1 cellular context compared by ENCODE assay signal in the genomic region with DNA sequence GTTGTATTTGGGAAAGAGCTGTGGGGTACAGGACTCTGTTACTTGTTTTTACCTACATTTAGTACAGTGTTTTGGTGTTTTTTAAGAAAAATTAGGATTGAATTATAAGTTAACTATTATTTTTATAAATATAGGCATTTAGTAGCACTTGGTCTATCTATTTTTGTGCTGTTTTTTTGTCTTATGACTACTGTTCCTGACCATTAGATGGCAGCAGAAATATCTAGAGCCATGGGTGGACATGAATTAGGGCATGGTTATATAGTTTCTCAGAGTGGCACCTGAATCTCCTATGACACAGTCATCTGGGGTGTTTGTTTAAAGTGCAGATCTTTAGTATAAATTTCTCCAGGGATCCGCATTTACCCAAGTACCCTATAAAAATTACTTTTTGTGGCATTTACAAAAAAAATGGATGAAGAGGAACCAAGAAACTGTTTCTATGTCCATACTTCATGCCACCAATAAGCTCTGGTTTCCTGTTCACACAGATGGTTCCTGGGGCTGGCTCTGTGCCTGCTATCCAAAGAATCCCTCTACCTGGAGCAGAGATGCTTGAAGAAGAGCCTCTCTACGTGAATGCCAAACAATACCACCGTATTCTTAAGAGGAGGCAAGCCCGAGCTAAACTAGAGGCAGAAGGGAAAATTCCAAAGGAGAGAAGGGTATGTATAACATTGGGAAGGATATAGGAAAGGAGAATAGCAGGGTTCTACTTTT.
TF ChIP-seq lines count a peak whose summit lies in the region.

No MANE protein-coding gene starts in this region.

TF ChIP-seq in GM23338, 12 proteins besides CTCF, POLR2A, EP300 and RAD21:
- TF ChIP-seq ZNF331 (CRISPR knock-in tag; IDR thresholded peaks at IDR 0.05; ENCODE audit: low read depth) (no peak), ZNF114 (CRISPR knock-in tag; IDR thresholded peaks at IDR 0.05) (no peak)
- TF ChIP-seq, protein P1, sequence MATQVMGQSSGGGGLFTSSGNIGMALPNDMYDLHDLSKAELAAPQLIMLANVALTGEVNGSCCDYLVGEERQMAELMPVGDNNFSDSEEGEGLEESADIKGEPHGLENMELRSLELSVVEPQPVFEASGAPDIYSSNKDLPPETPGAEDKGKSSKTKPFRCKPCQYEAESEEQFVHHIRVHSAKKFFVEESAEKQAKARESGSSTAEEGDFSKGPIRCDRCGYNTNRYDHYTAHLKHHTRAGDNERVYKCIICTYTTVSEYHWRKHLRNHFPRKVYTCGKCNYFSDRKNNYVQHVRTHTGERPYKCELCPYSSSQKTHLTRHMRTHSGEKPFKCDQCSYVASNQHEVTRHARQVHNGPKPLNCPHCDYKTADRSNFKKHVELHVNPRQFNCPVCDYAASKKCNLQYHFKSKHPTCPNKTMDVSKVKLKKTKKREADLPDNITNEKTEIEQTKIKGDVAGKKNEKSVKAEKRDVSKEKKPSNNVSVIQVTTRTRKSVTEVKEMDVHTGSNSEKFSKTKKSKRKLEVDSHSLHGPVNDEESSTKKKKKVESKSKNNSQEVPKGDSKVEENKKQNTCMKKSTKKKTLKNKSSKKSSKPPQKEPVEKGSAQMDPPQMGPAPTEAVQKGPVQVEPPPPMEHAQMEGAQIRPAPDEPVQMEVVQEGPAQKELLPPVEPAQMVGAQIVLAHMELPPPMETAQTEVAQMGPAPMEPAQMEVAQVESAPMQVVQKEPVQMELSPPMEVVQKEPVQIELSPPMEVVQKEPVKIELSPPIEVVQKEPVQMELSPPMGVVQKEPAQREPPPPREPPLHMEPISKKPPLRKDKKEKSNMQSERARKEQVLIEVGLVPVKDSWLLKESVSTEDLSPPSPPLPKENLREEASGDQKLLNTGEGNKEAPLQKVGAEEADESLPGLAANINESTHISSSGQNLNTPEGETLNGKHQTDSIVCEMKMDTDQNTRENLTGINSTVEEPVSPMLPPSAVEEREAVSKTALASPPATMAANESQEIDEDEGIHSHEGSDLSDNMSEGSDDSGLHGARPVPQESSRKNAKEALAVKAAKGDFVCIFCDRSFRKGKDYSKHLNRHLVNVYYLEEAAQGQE (IDR thresholded peaks at IDR 0.05; ENCODE audit: unreplicated experiment), result no peak
